In genomic region chr6:54847799-54848597, GRCh38 we compare ENCODE assay signal across 11 cellular contexts. TPM values are rescaled to one million over a fixed set of nuclear protein-coding genes. Genes with fewer than 3 reads are reported as not detected.
DNase-seq lines count a peak whose midpoint lies in the region; ATAC-seq and TF ChIP-seq lines count a peak whose summit lies in the region.
"Had no signal": no experiment of that assay in that cellular context is flagged by ENCODE, and none has a peak within 500 bp of the region (broad histone marks: within the 10 kb centered on the region; RNA-seq: fewer than 3 reads in every experiment).

No MANE protein-coding gene starts in this region.

- POLR2A ChIA-PET in MCF 10A (lab: Yijun Ruan, JAX): interaction anchor here (0.6 to 3.5 kb wide), 24 partner anchors 9 to 792 kb away, joined by 3 to 35 read pairs (median 4); no protein-coding TSS in a partner anchor

- CTCF ChIA-PET in MCF 10A (lab: Yijun Ruan, JAX): interaction anchor here (0.5 to 2.2 kb wide), 5 partner anchors 9 to 1119 kb away, joined by 3 to 9 read pairs (median 4); no protein-coding TSS in a partner anchor

- TF ChIP-seq CTCF in MCF 10A (IDR thresholded peaks at IDR 0.05; ENCODE audit: unreplicated experiment) (no peak), kidney epithelial cell (IDR thresholded peaks at IDR 0.05; ENCODE audit: insufficient read depth, low read length, poor library complexity, severe bottlenecking) (no peak), vagina (IDR thresholded peaks at IDR 0.05) (no peak), coronary artery (IDR thresholded peaks at IDR 0.05) (no peak), upper lobe of right lung (IDR thresholded peaks at IDR 0.05) (no peak)

- H3K27ac ChIP-seq in vagina: peak overlapping the region; percentile 72
- no peak overlapping the region for H3K27ac ChIP-seq in coronary artery
- H3K27ac ChIP-seq in upper lobe of right lung: no peak overlapping the region
- H3K27ac ChIP-seq: tibial artery had no signal

- peak overlapping the region; percentile 97 for H3K27ac Mint-ChIP-seq in MCF 10A (ENCODE audit: low read depth, unreplicated experiment)
- H3K27ac Mint-ChIP-seq: activated naive CD8-positive, alpha-beta T cell had no signal

- peaks cover 8% of the 10 kb centered on the region for H3K9me3 Mint-ChIP-seq in MCF 10A (ENCODE audit: unreplicated experiment)

- no peaks in the 10 kb centered on the region for H3K9me3 ChIP-seq in vagina
- H3K9me3 ChIP-seq in upper lobe of right lung: no peaks in the 10 kb centered on the region
- H3K9me3 ChIP-seq: tibial artery had no signal

- ATAC-seq in HG03097 (IDR thresholded peaks at IDR 0.05; ENCODE audit: low FRiP score, unreplicated experiment) (no peak), upper lobe of right lung (no peak)

- peak; percentile 52 for DNase-seq in NCI-H748 (lab: John Stamatoyannopoulos, UW; ENCODE audit: unreplicated experiment)
- DNase-seq in NCI-H748 treated with DMSO at 0.1 percent for 48 hours (lab: John Stamatoyannopoulos, UW): no peak
- peak; percentile 96 for DNase-seq in MCF 10A (ENCODE audit: unreplicated experiment)
- peak; percentile 51 for DNase-seq in kidney epithelial cell (ENCODE audit: low read depth)
- DNase-seq in vagina (ENCODE audit: extremely low spot score in 2 of 2): no peak
- DNase-seq in coronary artery (ENCODE audit: low spot score): no peak
- DNase-seq in upper lobe of right lung: no peak
- DNase-seq: activated CD4-positive, alpha-beta T cell treated with anti-CD3 and anti-CD28 coated beads for 4 hours; tibial artery had no signal

- peaks cover 50% of the 10 kb centered on the region for H3K4me1 Mint-ChIP-seq in MCF 10A (ENCODE audit: insufficient read depth, unreplicated experiment)

- no TSS peak for BruUV-seq in MCF 10A (replicated peaks; lab: Mats Ljungman, UMichigan)

- no peaks in the 10 kb centered on the region for H3K36me3 ChIP-seq in kidney epithelial cell (ENCODE audit: control insufficient read depth, insufficient read depth, low read length)
- no peaks in the 10 kb centered on the region for H3K36me3 ChIP-seq in vagina
- H3K36me3 ChIP-seq in upper lobe of right lung: no peaks in the 10 kb centered on the region
- H3K36me3 ChIP-seq: tibial artery had no signal

- no peaks in the 10 kb centered on the region for H3K27me3 Mint-ChIP-seq in MCF 10A (ENCODE audit: insufficient read depth, unreplicated experiment)

- intact Hi-C loops in MCF 10A (cut with micrococcal nuclease): loop anchor here (1.0 to 10.0 kb wide), 7 partner anchors 27 to 861 kb away; no protein-coding TSS in a partner anchor
- intact Hi-C loops in vagina (cut with DNase I): no loop called here
- intact Hi-C loops in upper lobe of right lung (cut with DNase I): no loop called here

- no peaks in the 10 kb centered on the region for H3K36me3 Mint-ChIP-seq in MCF 10A (ENCODE audit: insufficient read depth, unreplicated experiment)
- H3K36me3 Mint-ChIP-seq: activated naive CD8-positive, alpha-beta T cell had no signal

- no peak for TF ChIP-seq POLR2A in vagina (IDR thresholded peaks at IDR 0.05)

- H3K27me3 ChIP-seq in kidney epithelial cell (ENCODE audit: control insufficient read depth, insufficient read depth, low read length): no peaks in the 10 kb centered on the region
- H3K27me3 ChIP-seq in vagina: no peaks in the 10 kb centered on the region
- peaks cover 7% of the 10 kb centered on the region for H3K27me3 ChIP-seq in upper lobe of right lung

- H3K4me3 Mint-ChIP-seq in MCF 10A (ENCODE audit: unreplicated experiment): peak overlapping the region; percentile 88
- H3K4me3 Mint-ChIP-seq: activated naive CD8-positive, alpha-beta T cell had no signal

- H3K4me3 ChIP-seq in kidney epithelial cell (ENCODE audit: low read depth, low read length) (peak overlapping the region; percentile 54), vagina (peak overlapping the region in 1 of 2 donors; percentile 54), coronary artery (no peak overlapping the region), upper lobe of right lung (no peak overlapping the region)

- H3K4me1 ChIP-seq in vagina (peaks cover 14% of the 10 kb centered on the region), upper lobe of right lung (no peaks in the 10 kb centered on the region)

RNA-seq across cellular contexts. Expression of gene FAM83B, which starts 1.4 kb away (rescaled TPM):
- 22.3 and 25.4 TPM in 2 replicates for total RNA-seq in MCF 10A (2022)
- total RNA-seq in kidney epithelial cell: 14.5 and 15.7 TPM in 2 replicates
- 35.8 TPM for total RNA-seq in vagina
- 0.20 TPM for total RNA-seq in upper lobe of right lung

Comparison
In these comparisons a context has a peak if more than half of its experiments do, and no peak if none do; other contexts are left out.
1. DNase-seq: peak in NCI-H748 (single experiment), MCF 10A (single experiment) and kidney epithelial cell (single experiment); none in NCI-H748 treated with DMSO at 0.1 percent for 48 hours (single experiment), vagina (0 of 2), coronary artery (single experiment) and upper lobe of right lung (single experiment).
2. RNA of gene FAM83B, which starts 1.4 kb away (total RNA-seq): 35.8 TPM in vagina (single experiment), 22.3 to 25.4 TPM in MCF 10A and 14.5 to 15.7 TPM in kidney epithelial cell; 0.20 TPM in upper lobe of right lung (single experiment); every median in the first group is over 10 times any median in the second.